1 cellular context compared by ENCODE assay signal in the genomic region with DNA sequence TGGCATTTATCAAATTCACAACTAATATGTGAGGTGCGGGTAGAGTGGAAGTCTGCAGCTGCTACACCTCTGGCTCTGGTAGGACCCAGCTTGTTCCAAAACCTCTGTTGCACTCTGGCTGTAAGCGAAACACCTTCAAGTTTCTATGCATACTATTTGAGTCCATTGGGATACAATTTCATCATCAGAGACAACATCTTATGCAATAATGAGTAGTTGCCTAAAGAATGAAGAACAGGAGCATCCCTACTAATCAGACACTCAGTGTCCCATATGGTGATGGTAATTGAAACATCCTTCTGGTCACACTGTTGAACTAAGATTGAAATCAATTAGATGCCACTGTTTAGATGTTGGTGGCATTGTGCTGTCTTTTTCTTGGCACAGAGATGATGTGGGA.
A peak's percentile ranks its signal among the peaks of the same experiment; 100 is the strongest.
TF ChIP-seq lines count a peak whose summit lies in the region.

No MANE protein-coding gene starts in this region.

TF ChIP-seq in HepG2, 621 proteins besides CTCF, POLR2A, EP300 and RAD21 (continued from another document):
- TF ChIP-seq, protein P1, sequence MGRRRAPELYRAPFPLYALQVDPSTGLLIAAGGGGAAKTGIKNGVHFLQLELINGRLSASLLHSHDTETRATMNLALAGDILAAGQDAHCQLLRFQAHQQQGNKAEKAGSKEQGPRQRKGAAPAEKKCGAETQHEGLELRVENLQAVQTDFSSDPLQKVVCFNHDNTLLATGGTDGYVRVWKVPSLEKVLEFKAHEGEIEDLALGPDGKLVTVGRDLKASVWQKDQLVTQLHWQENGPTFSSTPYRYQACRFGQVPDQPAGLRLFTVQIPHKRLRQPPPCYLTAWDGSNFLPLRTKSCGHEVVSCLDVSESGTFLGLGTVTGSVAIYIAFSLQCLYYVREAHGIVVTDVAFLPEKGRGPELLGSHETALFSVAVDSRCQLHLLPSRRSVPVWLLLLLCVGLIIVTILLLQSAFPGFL (CRISPR knock-in tag; IDR thresholded peaks at IDR 0.05): no peak
- no peak for TF ChIP-seq HNRNPUL1 (IDR thresholded peaks at IDR 0.05; ENCODE audit: low read depth, low read length)
- TF ChIP-seq, protein P2, sequence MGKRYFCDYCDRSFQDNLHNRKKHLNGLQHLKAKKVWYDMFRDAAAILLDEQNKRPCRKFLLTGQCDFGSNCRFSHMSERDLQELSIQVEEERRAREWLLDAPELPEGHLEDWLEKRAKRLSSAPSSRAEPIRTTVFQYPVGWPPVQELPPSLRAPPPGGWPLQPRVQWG (CRISPR knock-in tag; IDR thresholded peaks at IDR 0.05; ENCODE audit: borderline replicate concordance, low read depth): no peak
- no peak for TF ChIP-seq PHF8 (CRISPR knock-in tag; IDR thresholded peaks at IDR 0.05)
- TF ChIP-seq, protein P3, sequence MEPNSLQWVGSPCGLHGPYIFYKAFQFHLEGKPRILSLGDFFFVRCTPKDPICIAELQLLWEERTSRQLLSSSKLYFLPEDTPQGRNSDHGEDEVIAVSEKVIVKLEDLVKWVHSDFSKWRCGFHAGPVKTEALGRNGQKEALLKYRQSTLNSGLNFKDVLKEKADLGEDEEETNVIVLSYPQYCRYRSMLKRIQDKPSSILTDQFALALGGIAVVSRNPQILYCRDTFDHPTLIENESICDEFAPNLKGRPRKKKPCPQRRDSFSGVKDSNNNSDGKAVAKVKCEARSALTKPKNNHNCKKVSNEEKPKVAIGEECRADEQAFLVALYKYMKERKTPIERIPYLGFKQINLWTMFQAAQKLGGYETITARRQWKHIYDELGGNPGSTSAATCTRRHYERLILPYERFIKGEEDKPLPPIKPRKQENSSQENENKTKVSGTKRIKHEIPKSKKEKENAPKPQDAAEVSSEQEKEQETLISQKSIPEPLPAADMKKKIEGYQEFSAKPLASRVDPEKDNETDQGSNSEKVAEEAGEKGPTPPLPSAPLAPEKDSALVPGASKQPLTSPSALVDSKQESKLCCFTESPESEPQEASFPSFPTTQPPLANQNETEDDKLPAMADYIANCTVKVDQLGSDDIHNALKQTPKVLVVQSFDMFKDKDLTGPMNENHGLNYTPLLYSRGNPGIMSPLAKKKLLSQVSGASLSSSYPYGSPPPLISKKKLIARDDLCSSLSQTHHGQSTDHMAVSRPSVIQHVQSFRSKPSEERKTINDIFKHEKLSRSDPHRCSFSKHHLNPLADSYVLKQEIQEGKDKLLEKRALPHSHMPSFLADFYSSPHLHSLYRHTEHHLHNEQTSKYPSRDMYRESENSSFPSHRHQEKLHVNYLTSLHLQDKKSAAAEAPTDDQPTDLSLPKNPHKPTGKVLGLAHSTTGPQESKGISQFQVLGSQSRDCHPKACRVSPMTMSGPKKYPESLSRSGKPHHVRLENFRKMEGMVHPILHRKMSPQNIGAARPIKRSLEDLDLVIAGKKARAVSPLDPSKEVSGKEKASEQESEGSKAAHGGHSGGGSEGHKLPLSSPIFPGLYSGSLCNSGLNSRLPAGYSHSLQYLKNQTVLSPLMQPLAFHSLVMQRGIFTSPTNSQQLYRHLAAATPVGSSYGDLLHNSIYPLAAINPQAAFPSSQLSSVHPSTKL (CRISPR knock-in tag; IDR thresholded peaks at IDR 0.05): peak; percentile 56; the same call in 1 of the 2 replicates
- TF ChIP-seq, protein P4, sequence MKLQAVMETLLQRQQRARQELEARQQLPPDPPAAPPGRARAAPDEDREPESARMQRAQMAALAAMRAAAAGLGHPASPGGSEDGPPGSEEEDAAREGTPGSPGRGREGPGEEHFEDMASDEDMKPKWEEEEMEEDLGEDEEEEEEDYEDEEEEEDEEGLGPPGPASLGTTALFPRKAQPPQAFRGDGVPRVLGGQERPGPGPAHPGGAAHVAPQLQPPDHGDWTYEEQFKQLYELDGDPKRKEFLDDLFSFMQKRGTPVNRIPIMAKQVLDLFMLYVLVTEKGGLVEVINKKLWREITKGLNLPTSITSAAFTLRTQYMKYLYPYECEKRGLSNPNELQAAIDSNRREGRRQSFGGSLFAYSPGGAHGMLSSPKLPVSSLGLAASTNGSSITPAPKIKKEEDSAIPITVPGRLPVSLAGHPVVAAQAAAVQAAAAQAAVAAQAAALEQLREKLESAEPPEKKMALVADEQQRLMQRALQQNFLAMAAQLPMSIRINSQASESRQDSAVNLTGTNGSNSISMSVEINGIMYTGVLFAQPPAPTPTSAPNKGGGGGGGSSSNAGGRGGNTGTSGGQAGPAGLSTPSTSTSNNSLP (IDR thresholded peaks at IDR 0.05; ENCODE audit: low read depth, low read length): no peak
- TF ChIP-seq, protein P5, sequence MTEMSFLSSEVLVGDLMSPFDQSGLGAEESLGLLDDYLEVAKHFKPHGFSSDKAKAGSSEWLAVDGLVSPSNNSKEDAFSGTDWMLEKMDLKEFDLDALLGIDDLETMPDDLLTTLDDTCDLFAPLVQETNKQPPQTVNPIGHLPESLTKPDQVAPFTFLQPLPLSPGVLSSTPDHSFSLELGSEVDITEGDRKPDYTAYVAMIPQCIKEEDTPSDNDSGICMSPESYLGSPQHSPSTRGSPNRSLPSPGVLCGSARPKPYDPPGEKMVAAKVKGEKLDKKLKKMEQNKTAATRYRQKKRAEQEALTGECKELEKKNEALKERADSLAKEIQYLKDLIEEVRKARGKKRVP (CRISPR knock-in tag; IDR thresholded peaks at IDR 0.05): peak in 1 of 2 experiments; percentile 87; a peak in 2 of 4 replicates
- no peak for TF ChIP-seq MIER3 (CRISPR knock-in tag; IDR thresholded peaks at IDR 0.05; ENCODE audit: borderline replicate concordance)
- TF ChIP-seq KLF9 (CRISPR knock-in tag; IDR thresholded peaks at IDR 0.05; ENCODE audit: low read depth): no peak
- no peak for TF ChIP-seq TARDBP (CRISPR knock-in tag; IDR thresholded peaks at IDR 0.05)
- TF ChIP-seq, protein P6, sequence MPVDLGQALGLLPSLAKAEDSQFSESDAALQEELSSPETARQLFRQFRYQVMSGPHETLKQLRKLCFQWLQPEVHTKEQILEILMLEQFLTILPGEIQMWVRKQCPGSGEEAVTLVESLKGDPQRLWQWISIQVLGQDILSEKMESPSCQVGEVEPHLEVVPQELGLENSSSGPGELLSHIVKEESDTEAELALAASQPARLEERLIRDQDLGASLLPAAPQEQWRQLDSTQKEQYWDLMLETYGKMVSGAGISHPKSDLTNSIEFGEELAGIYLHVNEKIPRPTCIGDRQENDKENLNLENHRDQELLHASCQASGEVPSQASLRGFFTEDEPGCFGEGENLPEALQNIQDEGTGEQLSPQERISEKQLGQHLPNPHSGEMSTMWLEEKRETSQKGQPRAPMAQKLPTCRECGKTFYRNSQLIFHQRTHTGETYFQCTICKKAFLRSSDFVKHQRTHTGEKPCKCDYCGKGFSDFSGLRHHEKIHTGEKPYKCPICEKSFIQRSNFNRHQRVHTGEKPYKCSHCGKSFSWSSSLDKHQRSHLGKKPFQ (CRISPR knock-in tag; IDR thresholded peaks at IDR 0.05; ENCODE audit: insufficient replicate concordance): no peak
- TF ChIP-seq, protein P7, sequence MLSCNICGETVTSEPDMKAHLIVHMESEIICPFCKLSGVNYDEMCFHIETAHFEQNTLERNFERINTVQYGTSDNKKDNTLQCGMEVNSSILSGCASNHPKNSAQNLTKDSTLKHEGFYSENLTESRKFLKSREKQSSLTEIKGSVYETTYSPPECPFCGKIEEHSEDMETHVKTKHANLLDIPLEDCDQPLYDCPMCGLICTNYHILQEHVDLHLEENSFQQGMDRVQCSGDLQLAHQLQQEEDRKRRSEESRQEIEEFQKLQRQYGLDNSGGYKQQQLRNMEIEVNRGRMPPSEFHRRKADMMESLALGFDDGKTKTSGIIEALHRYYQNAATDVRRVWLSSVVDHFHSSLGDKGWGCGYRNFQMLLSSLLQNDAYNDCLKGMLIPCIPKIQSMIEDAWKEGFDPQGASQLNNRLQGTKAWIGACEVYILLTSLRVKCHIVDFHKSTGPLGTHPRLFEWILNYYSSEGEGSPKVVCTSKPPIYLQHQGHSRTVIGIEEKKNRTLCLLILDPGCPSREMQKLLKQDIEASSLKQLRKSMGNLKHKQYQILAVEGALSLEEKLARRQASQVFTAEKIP (CRISPR knock-in tag; IDR thresholded peaks at IDR 0.05; ENCODE audit: borderline replicate concordance): no peak
- TF ChIP-seq SALL2 (CRISPR knock-in tag; IDR thresholded peaks at IDR 0.05): no peak
- TF ChIP-seq ZNF234 (CRISPR knock-in tag; conservative IDR thresholded peaks at IDR 0.05): no peak
- no peak for TF ChIP-seq ZNF10 (CRISPR knock-in tag; IDR thresholded peaks at IDR 0.05; ENCODE audit: borderline replicate concordance, low read depth)
- no peak for TF ChIP-seq HOXD1 (CRISPR knock-in tag; IDR thresholded peaks at IDR 0.05)
- TF ChIP-seq, protein P8, sequence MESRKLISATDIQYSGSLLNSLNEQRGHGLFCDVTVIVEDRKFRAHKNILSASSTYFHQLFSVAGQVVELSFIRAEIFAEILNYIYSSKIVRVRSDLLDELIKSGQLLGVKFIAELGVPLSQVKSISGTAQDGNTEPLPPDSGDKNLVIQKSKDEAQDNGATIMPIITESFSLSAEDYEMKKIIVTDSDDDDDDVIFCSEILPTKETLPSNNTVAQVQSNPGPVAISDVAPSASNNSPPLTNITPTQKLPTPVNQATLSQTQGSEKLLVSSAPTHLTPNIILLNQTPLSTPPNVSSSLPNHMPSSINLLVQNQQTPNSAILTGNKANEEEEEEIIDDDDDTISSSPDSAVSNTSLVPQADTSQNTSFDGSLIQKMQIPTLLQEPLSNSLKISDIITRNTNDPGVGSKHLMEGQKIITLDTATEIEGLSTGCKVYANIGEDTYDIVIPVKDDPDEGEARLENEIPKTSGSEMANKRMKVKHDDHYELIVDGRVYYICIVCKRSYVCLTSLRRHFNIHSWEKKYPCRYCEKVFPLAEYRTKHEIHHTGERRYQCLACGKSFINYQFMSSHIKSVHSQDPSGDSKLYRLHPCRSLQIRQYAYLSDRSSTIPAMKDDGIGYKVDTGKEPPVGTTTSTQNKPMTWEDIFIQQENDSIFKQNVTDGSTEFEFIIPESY (CRISPR knock-in tag; IDR thresholded peaks at IDR 0.05): no peak
- no peak for TF ChIP-seq ZNF737 (CRISPR knock-in tag; IDR thresholded peaks at IDR 0.05; ENCODE audit: borderline replicate concordance)
- TF ChIP-seq NR2C2 (CRISPR knock-in tag; IDR thresholded peaks at IDR 0.05; ENCODE audit: borderline replicate concordance): no peak
- no peak for TF ChIP-seq KDM4B (CRISPR knock-in tag; IDR thresholded peaks at IDR 0.05)
- TF ChIP-seq ZNF747 (CRISPR knock-in tag; IDR thresholded peaks at IDR 0.05; ENCODE audit: borderline replicate concordance): no peak
- TF ChIP-seq TMF1 (CRISPR knock-in tag; IDR thresholded peaks at IDR 0.05; ENCODE audit: low read depth): no peak
- TF ChIP-seq, protein P9, sequence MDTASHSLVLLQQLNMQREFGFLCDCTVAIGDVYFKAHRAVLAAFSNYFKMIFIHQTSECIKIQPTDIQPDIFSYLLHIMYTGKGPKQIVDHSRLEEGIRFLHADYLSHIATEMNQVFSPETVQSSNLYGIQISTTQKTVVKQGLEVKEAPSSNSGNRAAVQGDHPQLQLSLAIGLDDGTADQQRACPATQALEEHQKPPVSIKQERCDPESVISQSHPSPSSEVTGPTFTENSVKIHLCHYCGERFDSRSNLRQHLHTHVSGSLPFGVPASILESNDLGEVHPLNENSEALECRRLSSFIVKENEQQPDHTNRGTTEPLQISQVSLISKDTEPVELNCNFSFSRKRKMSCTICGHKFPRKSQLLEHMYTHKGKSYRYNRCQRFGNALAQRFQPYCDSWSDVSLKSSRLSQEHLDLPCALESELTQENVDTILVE (CRISPR knock-in tag; IDR thresholded peaks at IDR 0.05): no peak
- TF ChIP-seq POGZ (CRISPR knock-in tag; IDR thresholded peaks at IDR 0.05): 0 out of 2 replicates have a peak, but pooled peaks have one; percentile 17
- TF ChIP-seq SP4 (CRISPR knock-in tag; IDR thresholded peaks at IDR 0.05): no peak
- no peak for TF ChIP-seq FOXP1 (IDR thresholded peaks at IDR 0.05)
- peak; percentile 82 for TF ChIP-seq FOXP1 (CRISPR knock-in tag; IDR thresholded peaks at IDR 0.05)
- TF ChIP-seq NR2F6 (IDR thresholded peaks at IDR 0.05): no peak
- TF ChIP-seq NR2F6 (CRISPR knock-in tag; IDR thresholded peaks at IDR 0.05): no peak
- TF ChIP-seq FOXJ3 (CRISPR knock-in tag; IDR thresholded peaks at IDR 0.05; ENCODE audit: borderline replicate concordance): no peak
- TF ChIP-seq NR1H2 (CRISPR knock-in tag; IDR thresholded peaks at IDR 0.05; ENCODE audit: borderline replicate concordance, low read depth): no peak
- TF ChIP-seq, protein P10, sequence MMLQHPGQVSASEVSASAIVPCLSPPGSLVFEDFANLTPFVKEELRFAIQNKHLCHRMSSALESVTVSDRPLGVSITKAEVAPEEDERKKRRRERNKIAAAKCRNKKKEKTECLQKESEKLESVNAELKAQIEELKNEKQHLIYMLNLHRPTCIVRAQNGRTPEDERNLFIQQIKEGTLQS (CRISPR knock-in tag; IDR thresholded peaks at IDR 0.05): peak; percentile 60; the same call in 1 of the 2 replicates
- no peak for TF ChIP-seq NR3C1 (CRISPR knock-in tag; IDR thresholded peaks at IDR 0.05)
- TF ChIP-seq ZNF124 (CRISPR knock-in tag; IDR thresholded peaks at IDR 0.05): no peak
- TF ChIP-seq ZFP37 (CRISPR knock-in tag; IDR thresholded peaks at IDR 0.05; ENCODE audit: borderline replicate concordance): no peak
- no peak for TF ChIP-seq ZNF839 (CRISPR knock-in tag; IDR thresholded peaks at IDR 0.05; ENCODE audit: borderline replicate concordance)
